ENCODE assay signal across 22 cellular contexts in genomic region chr5:111673896-111674626, GRCh38.
"Had no signal": no experiment of that assay in that cellular context is flagged by ENCODE, and none has a peak within 500 bp of the region (broad histone marks: within the 10 kb centered on the region; RNA-seq: fewer than 3 reads in every experiment).

No MANE protein-coding gene starts in this region.

- H3K4me3 ChIP-seq: breast epithelium, left ventricle myocardium inferior, pancreas, skin epidermis, thyroid gland had no signal

- FAIRE-seq: pancreas had no signal

- H3K27ac Mint-ChIP-seq: activated naive CD4-positive, alpha-beta T cell treated with anti-CD3 and anti-CD28 coated beads for 36 hours; activated naive CD8-positive, alpha-beta T cell treated with anti-CD3 and anti-CD28 coated beads, Interleukin-2, amount 10 ng/mL, durations not matched to agents 7 days and 5 days; activated T-cell treated with anti-CD3 and anti-CD28 coated beads, Interleukin-2, amount 50 U/mL, for 24 hours; endodermal cell; stimulated activated naive CD8-positive, alpha-beta T cell treated with anti-CD3 and anti-CD28 coated beads, Interleukin-15, Interleukin-2, amounts not matched to agents 100 ng/mL and 50 ng/mL, for 24 hours had no signal

- H3K27me3 ChIP-seq: breast epithelium, pancreas, thyroid gland had no signal

- H3K27ac ChIP-seq: left ventricle myocardium inferior, pancreas, thyroid gland had no signal

- H3K36me3 Mint-ChIP-seq: activated naive CD8-positive, alpha-beta T cell treated with anti-CD3 and anti-CD28 coated beads, Interleukin-2, amount 10 ng/mL, durations not matched to agents 7 days and 5 days; natural killer cell treated with Interleukin-12 subunit alpha and Interleukin-12 subunit beta and Interleukin-15 and Interleukin-18, amount 100 ng/mL, for 72 hours; WTC11 had no signal

- H3K36me3 ChIP-seq: breast epithelium, left ventricle myocardium inferior, pancreas, thyroid gland had no signal

- H3K9me3 ChIP-seq: breast epithelium, left ventricle myocardium inferior, pancreas, thyroid gland had no signal

- H3K9me3 Mint-ChIP-seq: activated naive CD4-positive, alpha-beta T cell treated with anti-CD3 and anti-CD28 coated beads for 36 hours; activated naive CD8-positive, alpha-beta T cell treated with anti-CD3 and anti-CD28 coated beads, Interleukin-2, amount 10 ng/mL, durations not matched to agents 7 days and 5 days; activated T-cell treated with anti-CD3 and anti-CD28 coated beads, Interleukin-2, amount 50 U/mL, for 24 hours; endodermal cell; natural killer cell treated with Interleukin-12 subunit alpha and Interleukin-12 subunit beta and Interleukin-15 and Interleukin-18, amount 100 ng/mL, for 72 hours; stimulated activated naive CD8-positive, alpha-beta T cell treated with anti-CD3 and anti-CD28 coated beads, Interleukin-15, Interleukin-2, amounts not matched to agents 100 ng/mL and 50 ng/mL, for 24 hours; WTC11 had no signal

- H3K4me1 ChIP-seq: breast epithelium, pancreas, thyroid gland had no signal

- H3K4me1 Mint-ChIP-seq: activated naive CD8-positive, alpha-beta T cell treated with anti-CD3 and anti-CD28 coated beads, Interleukin-2, amount 10 ng/mL, durations not matched to agents 7 days and 5 days had no signal

- DNase-seq: activated effector memory CD4-positive, alpha-beta T cell treated with Interleukin-2 at 50 U/mL for 16 hours; activated naive CD4-positive, alpha-beta T cell treated with anti-CD3 and anti-CD28 coated beads for 36 hours; activated naive CD8-positive, alpha-beta T cell treated with anti-CD3 and anti-CD28 coated beads, Interleukin-2, amount 10 ng/mL, durations not matched to agents 7 days and 5 days; activated T-cell treated with anti-CD3 and anti-CD28 coated beads, Interleukin-2, amount 50 U/mL, for 24 hours; amniotic stem cell; cortex of kidney; endodermal cell; foreskin melanocyte; left ventricle myocardium inferior; mammary epithelial cell; midbrain; pancreas; right cardiac atrium; stimulated activated CD4-positive, alpha-beta T cell treated with anti-CD3 and anti-CD28 coated beads, Interleukin-1b, Interleukin-23, amount 100 ng/mL, for 48 hours; substantia nigra; T-helper 9 cell; thyroid gland had no signal

- H3K27me3 Mint-ChIP-seq: activated T-cell treated with anti-CD3 and anti-CD28 coated beads, Interleukin-2, amount 50 U/mL, for 24 hours; stimulated activated naive CD8-positive, alpha-beta T cell treated with anti-CD3 and anti-CD28 coated beads, Interleukin-15, Interleukin-2, amounts not matched to agents 100 ng/mL and 50 ng/mL, for 24 hours had no signal

- H3K4me3 Mint-ChIP-seq: activated naive CD4-positive, alpha-beta T cell treated with anti-CD3 and anti-CD28 coated beads for 36 hours; activated naive CD8-positive, alpha-beta T cell treated with anti-CD3 and anti-CD28 coated beads, Interleukin-2, amount 10 ng/mL, durations not matched to agents 7 days and 5 days; activated T-cell treated with anti-CD3 and anti-CD28 coated beads, Interleukin-2, amount 50 U/mL, for 24 hours; endodermal cell; natural killer cell treated with Interleukin-12 subunit alpha and Interleukin-12 subunit beta and Interleukin-15 and Interleukin-18, amount 100 ng/mL, for 72 hours; stimulated activated naive CD8-positive, alpha-beta T cell treated with anti-CD3 and anti-CD28 coated beads, Interleukin-15, Interleukin-2, amounts not matched to agents 100 ng/mL and 50 ng/mL, for 24 hours; WTC11 had no signal

- ATAC-seq: natural killer cell treated with Interleukin-12 subunit alpha and Interleukin-12 subunit beta and Interleukin-15 and Interleukin-18, amount 100 ng/mL, for 72 hours; right cardiac atrium; WTC11 had no signal
